In genomic region chr1:39825432-39825941, GRCh38 we compare ENCODE assay signal across 17 cellular contexts. TPM values are rescaled to one million over a fixed set of nuclear protein-coding genes. Genes with fewer than 3 reads are reported as not detected.
DNase-seq lines count a peak whose midpoint lies in the region; ATAC-seq, FAIRE-seq and TF ChIP-seq lines count a peak whose summit lies in the region.
"Had no signal": no experiment of that assay in that cellular context is flagged by ENCODE, and none has a peak within 500 bp of the region (broad histone marks: within the 10 kb centered on the region; RNA-seq: fewer than 3 reads in every experiment).

No MANE protein-coding gene starts in this region.

- H2BK5ac ChIP-seq in H1 (ENCODE audit: low read depth, low read length), result no peak overlapping the region

- H3K27me3 Mint-ChIP-seq in CD8-positive, alpha-beta memory T cell, result peaks cover 6 to 43% of the 10 kb centered on the region in 2 donors
- peaks cover 4% of the 10 kb centered on the region for H3K27me3 Mint-ChIP-seq in activated T-cell treated with anti-CD3 and anti-CD28 coated beads, Interleukin-2, amount 50 U/mL, for 24 hours

- peaks cover 0 to 7% (median 0%) of the 10 kb centered on the region in 3 donors for H3K36me3 Mint-ChIP-seq in CD8-positive, alpha-beta memory T cell
- H3K36me3 Mint-ChIP-seq in activated T-cell treated with anti-CD3 and anti-CD28 coated beads, Interleukin-2, amount 50 U/mL, for 24 hours (ENCODE audit: low read depth), result no peaks in the 10 kb centered on the region
- H3K36me3 Mint-ChIP-seq: neural progenitor cell had no signal

- H3K4ac ChIP-seq in H1 (replicated peaks; ENCODE audit: insufficient read length, low read depth, low read length), result no peak overlapping the region

- no peak overlapping the region for H2BK15ac ChIP-seq in H1 (ENCODE audit: low read length)

- no peak overlapping the region for H3K9ac ChIP-seq in H1 (replicated peaks in 1 of 4; ENCODE audit: extremely low read depth in 1 of 4, low read depth in 3 of 4, low read length in 3 of 4)
- H3K9ac ChIP-seq: neural progenitor cell had no signal

- DNase-seq in NCI-H345 (lab: John Stamatoyannopoulos, UW), result peak; percentile 52
- no peak for DNase-seq in NCI-H345 treated with DMSO at 0.1 percent for 48 hours (lab: John Stamatoyannopoulos, UW; ENCODE audit: unreplicated experiment)
- peak; percentile 55 for DNase-seq in NCI-H146 (lab: John Stamatoyannopoulos, UW)
- no peak for DNase-seq in H1 (ENCODE audit: low read depth in 1 of 2, low spot score in 2 of 2)
- DNase-seq in upper lobe of right lung, result no peak
- DNase-seq in CD8-positive, alpha-beta memory T cell, result no peak
- DNase-seq in NCI-H82 treated with DMSO at 0.1 percent for 48 hours (lab: John Stamatoyannopoulos, UW; ENCODE audit: unreplicated experiment), result no peak
- no peak for DNase-seq in activated T-cell treated with anti-CD3 and anti-CD28 coated beads, Interleukin-2, amount 50 U/mL, for 24 hours
- DNase-seq: 8988T; activated CD4-positive, alpha-beta T cell treated with anti-CD3 and anti-CD28 coated beads, Interleukin-2, amount 50 U/mL, for 48 hours; activated naive CD4-positive, alpha-beta T cell treated with anti-CD3 and anti-CD28 coated beads, Interleukin-2, amount 50 U/mL, for 16 hours; DMS79; GOT3; IMR-90; islet precursor cell; NCI-H446 had no signal

- no peak overlapping the region for H2AK5ac ChIP-seq in H1 (ENCODE audit: low read depth, low read length)

- POLR2A ChIA-PET in H1 (lab: Charles Lee; ENCODE audit: partially characterized antibody), result interaction anchor here (0.6 to 1.6 kb wide), 3 partner anchors 72 to 153 kb away, joined by 3 to 4 read pairs (median 3); no protein-coding TSS in a partner anchor
- POLR2A ChIA-PET in CD8-positive, alpha-beta memory T cell (lab: Charles Lee), result no interaction called here

- H4K91ac ChIP-seq in H1 (replicated peaks; ENCODE audit: insufficient read length, low read length), result no peak overlapping the region

- H3K4me2 ChIP-seq in H1 (ENCODE audit: insufficient read depth in 1 of 2, low read depth in 2 of 2, low read length in 2 of 2), result no peak overlapping the region
- H3K4me2 ChIP-seq: neural progenitor cell had no signal

- H3K4me1 ChIP-seq in H1 (replicated peaks in 1 of 4; ENCODE audit: control insufficient read depth in 3 of 4, insufficient read depth in 4 of 4, low read length in 3 of 4) (no peaks in the 10 kb centered on the region), upper lobe of right lung (no peaks in the 10 kb centered on the region)
- no peaks in the 10 kb centered on the region for H3K4me1 ChIP-seq in CD8-positive, alpha-beta memory T cell (ENCODE audit: insufficient read depth, low read length)
- H3K4me1 ChIP-seq: neural progenitor cell had no signal

- no peak overlapping the region for H3K56ac ChIP-seq in H1 (replicated peaks; ENCODE audit: insufficient read length, low read depth, low read length)

- H3K4me3 Mint-ChIP-seq in CD8-positive, alpha-beta memory T cell, result no peak overlapping the region
- no peak overlapping the region for H3K4me3 Mint-ChIP-seq in activated T-cell treated with anti-CD3 and anti-CD28 coated beads, Interleukin-2, amount 50 U/mL, for 24 hours
- H3K4me3 Mint-ChIP-seq: neural progenitor cell had no signal

- H3K9me3 ChIP-seq in H1 (ENCODE audit: insufficient read depth in 2 of 2, low read depth in 1 of 2, low read length in 1 of 2) (no peaks in the 10 kb centered on the region), upper lobe of right lung (no peaks in the 10 kb centered on the region)
- no peaks in the 10 kb centered on the region for H3K9me3 ChIP-seq in CD8-positive, alpha-beta memory T cell (ENCODE audit: low read length)

- H3K18ac ChIP-seq in H1 (ENCODE audit: extremely low read depth, low read length), result no peak overlapping the region

- H3K9me3 Mint-ChIP-seq in CD8-positive, alpha-beta memory T cell, result no peaks in the 10 kb centered on the region
- no peaks in the 10 kb centered on the region for H3K9me3 Mint-ChIP-seq in activated T-cell treated with anti-CD3 and anti-CD28 coated beads, Interleukin-2, amount 50 U/mL, for 24 hours

- no peak for TF ChIP-seq POLR2A in H1 (IDR thresholded peaks at IDR 0.05; ENCODE audit: control extremely low read depth in 1 of 2, low read depth in 2 of 2, low read length in 2 of 2)

- 76% methylated on average over 7 of the region's 7 CpGs; no CpG with 5 or more reads in 1 of the 2 experiments for WGBS in H1 (ENCODE audit: extremely low coverage in 1 of 2, insufficient coverage in 1 of 2, insufficient read length in 1 of 2, insufficient replicate concordance in 2 of 2, low coverage in 1 of 2, low lambda C conversion rate in 2 of 2, missing lambda C conversion rate in 1 of 2), 2 experiments

- H3K27ac ChIP-seq in H1 (ENCODE audit: low read depth, low read length) (no peak overlapping the region), upper lobe of right lung (no peak overlapping the region)
- H3K27ac ChIP-seq in CD8-positive, alpha-beta memory T cell (ENCODE audit: low read depth, low read length), result no peak overlapping the region
- H3K27ac ChIP-seq: neural progenitor cell had no signal

- CTCF ChIA-PET in H1 (lab: Charles Lee; ENCODE audit: partially characterized antibody), result interaction anchor here (1.1 to 3.7 kb wide), 2 partner anchors 26 to 76 kb away, joined by 4 to 12 read pairs; partner anchors contain the start of gene MYCL
- CTCF ChIA-PET in CD8-positive, alpha-beta memory T cell (lab: Charles Lee), result no interaction called here

- FAIRE-seq in H1 (lab: Jason Lieb, UNC), result no peak

- intact Hi-C loops in upper lobe of right lung (cut with DNase I), result loop anchor here (10.0 kb wide), 1 partner anchor 79 kb away; the partner anchor contains the start of gene MYCL

- TF ChIP-seq CTCF in H1 (IDR thresholded peaks at IDR 0.05; ENCODE audit: control extremely low read depth in 1 of 3, insufficient read depth in 1 of 3, low read depth in 1 of 3, low read length in 3 of 3) (no peak), upper lobe of right lung (IDR thresholded peaks at IDR 0.05) (no peak)

- H3K14ac ChIP-seq in H1 (ENCODE audit: insufficient read length), result no peak overlapping the region

- ATAC-seq in upper lobe of right lung, result peak; percentile 23

- TF ChIP-seq EP300 in H1 (IDR thresholded peaks at IDR 0.05; ENCODE audit: borderline replicate concordance in 1 of 2, low read depth in 2 of 2, low read length in 2 of 2), result no peak

- no peaks in the 10 kb centered on the region for H4K20me1 ChIP-seq in H1 (replicated peaks in 1 of 2; ENCODE audit: control insufficient read depth in 1 of 2, insufficient read depth in 2 of 2, low read length in 2 of 2)

- no peak overlapping the region for H2BK12ac ChIP-seq in H1 (ENCODE audit: low read depth, low read length)

- H4K8ac ChIP-seq in H1 (ENCODE audit: extremely low read depth, insufficient read depth, low read length), result peak overlapping the region; percentile 72; the same call in 1 of the 2 replicates

- no peak overlapping the region for H4K5ac ChIP-seq in H1 (ENCODE audit: insufficient read length, low read depth, low read length)

- H2AFZ ChIP-seq in H1 (ENCODE audit: low read length), result no peak overlapping the region
- H2AFZ ChIP-seq: neural progenitor cell had no signal

- peak overlapping the region in 1 of 8 donors; percentile 36 for H3K27ac Mint-ChIP-seq in CD8-positive, alpha-beta memory T cell
- no peak overlapping the region for H3K27ac Mint-ChIP-seq in activated T-cell treated with anti-CD3 and anti-CD28 coated beads, Interleukin-2, amount 50 U/mL, for 24 hours
- H3K27ac Mint-ChIP-seq: neural progenitor cell had no signal

- H2BK120ac ChIP-seq in H1 (replicated peaks; ENCODE audit: low read depth, low read length), result no peak overlapping the region

- no peak overlapping the region for H3K4me3 ChIP-seq in H1 (ENCODE audit: extremely low read depth in 1 of 4, insufficient read depth in 2 of 4, low read depth in 3 of 4, low read length in 4 of 4)
- no peak overlapping the region for H3K4me3 ChIP-seq in upper lobe of right lung
- H3K4me3 ChIP-seq in CD8-positive, alpha-beta memory T cell (ENCODE audit: low read length), result no peak overlapping the region
- H3K4me3 ChIP-seq: neural progenitor cell had no signal

- no peaks in the 10 kb centered on the region for H3K79me1 ChIP-seq in H1 (ENCODE audit: low read depth, low read length)

- H3K27me3 ChIP-seq in H1 (replicated peaks in 1 of 4; ENCODE audit: control insufficient read depth in 3 of 4, extremely low read depth in 1 of 4, insufficient read depth in 3 of 4, low read length in 3 of 4) (no peaks in the 10 kb centered on the region), upper lobe of right lung (no peaks in the 10 kb centered on the region)
- no peaks in the 10 kb centered on the region for H3K27me3 ChIP-seq in CD8-positive, alpha-beta memory T cell (ENCODE audit: insufficient read depth, low read length, poor library complexity, severe bottlenecking)
- H3K27me3 ChIP-seq: neural progenitor cell had no signal

- no peaks in the 10 kb centered on the region for H3K36me3 ChIP-seq in H1 (ENCODE audit: control insufficient read depth in 2 of 4, insufficient read depth in 4 of 4, low read length in 3 of 4)
- H3K36me3 ChIP-seq in upper lobe of right lung, result no peaks in the 10 kb centered on the region
- H3K36me3 ChIP-seq in CD8-positive, alpha-beta memory T cell (ENCODE audit: insufficient read depth, low read length), result no peaks in the 10 kb centered on the region
- H3K36me3 ChIP-seq: neural progenitor cell had no signal

- no peaks in the 10 kb centered on the region for H3K23me2 ChIP-seq in H1 (ENCODE audit: low read depth, low read length)

- H3K23ac ChIP-seq in H1 (ENCODE audit: insufficient read length), result no peak overlapping the region

- no peaks in the 10 kb centered on the region for H3K79me2 ChIP-seq in H1 (ENCODE audit: control insufficient read depth in 1 of 2, insufficient read depth in 2 of 2, low read length in 2 of 2)

- no peak for TF ChIP-seq RAD21 in H1 (IDR thresholded peaks at IDR 0.05 in 1 of 2, conservative IDR thresholded peaks at IDR 0.05 in 1 of 2; ENCODE audit: low read depth in 2 of 2, low read length in 2 of 2)

- H2BK20ac ChIP-seq in H1 (ENCODE audit: low read length), result no peak overlapping the region

- H3K4me1 Mint-ChIP-seq in CD8-positive, alpha-beta memory T cell, result no peaks in the 10 kb centered on the region
- H3K4me1 Mint-ChIP-seq in activated T-cell treated with anti-CD3 and anti-CD28 coated beads, Interleukin-2, amount 50 U/mL, for 24 hours (ENCODE audit: low read depth), result no peaks in the 10 kb centered on the region

RNA-seq across cellular contexts. Expression of gene BMP8B, which starts 36.8 kb away (rescaled TPM):
- 0.37 and 0.54 TPM in 2 replicates for total RNA-seq in H1 (2021; fragmentation: NEBNext Ultra II Directional; extraction: Animal tissue kit (Norgen Biotek cat#: 25700))
- polyA plus RNA-seq in H1 (2011; rRNA removed), result 0.50 and 0.52 TPM in 2 replicates
- 0.49 TPM for polyA plus RNA-seq in H1 (2011; cell fraction: cytosol; rRNA removed)
- 0.58 TPM for polyA plus RNA-seq in H1 (2011; cell fraction: nucleus; rRNA removed)
- polyA plus RNA-seq in H1 (2012, experiment 1 of 2), result 0.44 to 0.70 TPM (median 0.60 TPM) in 4 replicates
- 0.25 TPM for polyA plus RNA-seq in H1 (2012, experiment 2 of 2)
- polyA plus RNA-seq in H1 (2013, experiment 1 of 2), result 0.49 TPM
- polyA plus RNA-seq in H1 (2013, experiment 2 of 2), result 0.53 TPM
- 0.63 TPM in 2 replicates for polyA minus RNA-seq in H1 (2011; rRNA and poly(A)+ RNA removed)
- 0.59 TPM for polyA minus RNA-seq in H1 (2011; cell fraction: cytosol; rRNA and poly(A)+ RNA removed)
- polyA minus RNA-seq in H1 (2011; cell fraction: nucleus; rRNA and poly(A)+ RNA removed), result 0.40 TPM
- 2.7 TPM for total RNA-seq in upper lobe of right lung
- 1 to 10 TPM in 1 of 2 experiments, under 1 TPM in 1; 0.91 to 1.2 TPM for total RNA-seq in CD8-positive, alpha-beta memory T cell
- 0.14 TPM for polyA plus RNA-seq in CD8-positive, alpha-beta memory T cell
- total RNA-seq: IMR-90 had no signal
- polyA plus RNA-seq: IMR-90 had no signal

RNA-seq across cellular contexts. Expression of gene OXCT2, which starts 54.3 kb away (rescaled TPM):
- 2.9 TPM in 2 replicates for total RNA-seq in H1 (2021; fragmentation: NEBNext Ultra II Directional; extraction: Animal tissue kit (Norgen Biotek cat#: 25700))
- 2.6 and 3.4 TPM in 2 replicates for polyA plus RNA-seq in H1 (2011; rRNA removed)
- polyA plus RNA-seq in H1 (2011; cell fraction: cytosol; rRNA removed), result 3.6 TPM
- polyA plus RNA-seq in H1 (2011; cell fraction: nucleus; rRNA removed), result 5.4 TPM
- polyA plus RNA-seq in H1 (2012, experiment 1 of 2), result 1.7 to 3.9 TPM (median 3.1 TPM) in 4 replicates
- 2.0 TPM for polyA plus RNA-seq in H1 (2012, experiment 2 of 2)
- polyA plus RNA-seq in H1 (2013, experiment 1 of 2), result 1.5 TPM
- 1.5 TPM for polyA plus RNA-seq in H1 (2013, experiment 2 of 2)
- polyA minus RNA-seq in H1 (2011; rRNA and poly(A)+ RNA removed), result 3.0 and 3.5 TPM in 2 replicates
- 1.2 TPM for polyA minus RNA-seq in H1 (2011; cell fraction: cytosol; rRNA and poly(A)+ RNA removed)
- 4.5 TPM for polyA minus RNA-seq in H1 (2011; cell fraction: nucleus; rRNA and poly(A)+ RNA removed)
- 0.43 TPM for total RNA-seq in upper lobe of right lung
- 1 to 10 TPM; 2.2 to 2.3 TPM for total RNA-seq in CD8-positive, alpha-beta memory T cell
- polyA plus RNA-seq in CD8-positive, alpha-beta memory T cell, result not detected

RNA-seq across cellular contexts. Expression of gene TRIT1, which starts 57.8 kb away (rescaled TPM):
- total RNA-seq in H1 (2021; fragmentation: NEBNext Ultra II Directional; extraction: Animal tissue kit (Norgen Biotek cat#: 25700)), result 30.3 and 32.3 TPM in 2 replicates
- 9.1 and 11.1 TPM in 2 replicates for polyA plus RNA-seq in H1 (2011; rRNA removed)
- 22.2 TPM for polyA plus RNA-seq in H1 (2011; cell fraction: cytosol; rRNA removed)
- polyA plus RNA-seq in H1 (2011; cell fraction: nucleus; rRNA removed), result 23.2 TPM
- polyA plus RNA-seq in H1 (2012, experiment 1 of 2), result 22.2 to 27.8 TPM (median 23.6 TPM) in 4 replicates
- 2.6 TPM for polyA plus RNA-seq in H1 (2012, experiment 2 of 2)
- polyA plus RNA-seq in H1 (2013, experiment 1 of 2), result 25.3 TPM
- polyA plus RNA-seq in H1 (2013, experiment 2 of 2), result 24.9 TPM
- 19.7 and 28.6 TPM in 2 replicates for polyA minus RNA-seq in H1 (2011; rRNA and poly(A)+ RNA removed)
- polyA minus RNA-seq in H1 (2011; cell fraction: cytosol; rRNA and poly(A)+ RNA removed), result 17.6 TPM
- 39.2 TPM for polyA minus RNA-seq in H1 (2011; cell fraction: nucleus; rRNA and poly(A)+ RNA removed)
- 13.1 TPM for total RNA-seq in upper lobe of right lung
- 10 to 100 TPM; 33.1 to 34.0 TPM for total RNA-seq in CD8-positive, alpha-beta memory T cell
- polyA plus RNA-seq in CD8-positive, alpha-beta memory T cell, result 10.3 TPM

Comparison
In these comparisons a context has a peak if more than half of its experiments do, and no peak if none do; other contexts are left out.
1. DNase-seq: peak in NCI-H345 (single experiment) and NCI-H146 (single experiment); none in NCI-H345 treated with DMSO at 0.1 percent for 48 hours (single experiment), H1 (0 of 2), upper lobe of right lung (single experiment), CD8-positive, alpha-beta memory T cell (0 of 5), NCI-H82 treated with DMSO at 0.1 percent for 48 hours (single experiment) and activated T-cell treated with anti-CD3 and anti-CD28 coated beads, Interleukin-2, amount 50 U/mL, for 24 hours (single experiment).